In the genomic region with DNA sequence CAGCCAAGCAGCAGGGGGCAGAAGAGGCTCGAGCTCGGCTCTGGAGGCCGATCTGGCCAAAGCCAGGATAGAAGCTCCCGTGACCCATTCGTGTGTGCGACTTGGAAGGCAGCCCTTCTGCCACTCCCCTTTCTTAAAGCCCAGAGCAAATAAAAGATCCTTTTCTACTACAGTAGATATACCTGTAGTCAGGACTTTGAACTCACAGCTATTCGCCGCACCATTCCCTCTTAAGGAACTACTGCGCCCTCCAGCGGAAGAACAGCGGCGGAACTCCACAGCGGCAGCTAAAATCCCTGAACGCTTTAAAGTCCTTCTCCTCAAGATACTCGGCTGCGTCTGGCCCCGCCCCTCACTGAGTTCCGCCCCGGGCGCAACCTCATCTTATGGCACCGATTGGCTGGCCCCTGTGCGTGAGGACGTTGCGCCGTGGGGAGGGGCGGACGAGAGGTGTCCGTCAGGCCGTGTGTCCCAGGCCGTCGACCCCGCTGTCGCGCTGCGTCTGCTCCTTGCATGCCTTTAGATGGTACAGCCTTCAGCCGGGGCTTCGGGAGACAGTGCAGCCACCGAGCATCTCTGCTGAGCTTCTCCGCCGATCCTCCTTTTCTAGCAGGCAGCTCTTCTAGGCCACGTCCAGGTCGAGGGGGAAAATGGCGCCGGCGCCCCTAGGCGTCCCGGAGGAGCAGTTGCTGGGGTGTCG, we compare ENCODE assay signal across 8 cellular contexts. TPM values are rescaled to one million over a fixed set of nuclear protein-coding genes. Genes with fewer than 3 reads are reported as not detected.
A peak's percentile ranks its signal among the peaks of the same experiment; 100 is the strongest.
DNase-seq lines count a peak whose midpoint lies in the region; ATAC-seq and TF ChIP-seq lines count a peak whose summit lies in the region.

A gene with protein sequence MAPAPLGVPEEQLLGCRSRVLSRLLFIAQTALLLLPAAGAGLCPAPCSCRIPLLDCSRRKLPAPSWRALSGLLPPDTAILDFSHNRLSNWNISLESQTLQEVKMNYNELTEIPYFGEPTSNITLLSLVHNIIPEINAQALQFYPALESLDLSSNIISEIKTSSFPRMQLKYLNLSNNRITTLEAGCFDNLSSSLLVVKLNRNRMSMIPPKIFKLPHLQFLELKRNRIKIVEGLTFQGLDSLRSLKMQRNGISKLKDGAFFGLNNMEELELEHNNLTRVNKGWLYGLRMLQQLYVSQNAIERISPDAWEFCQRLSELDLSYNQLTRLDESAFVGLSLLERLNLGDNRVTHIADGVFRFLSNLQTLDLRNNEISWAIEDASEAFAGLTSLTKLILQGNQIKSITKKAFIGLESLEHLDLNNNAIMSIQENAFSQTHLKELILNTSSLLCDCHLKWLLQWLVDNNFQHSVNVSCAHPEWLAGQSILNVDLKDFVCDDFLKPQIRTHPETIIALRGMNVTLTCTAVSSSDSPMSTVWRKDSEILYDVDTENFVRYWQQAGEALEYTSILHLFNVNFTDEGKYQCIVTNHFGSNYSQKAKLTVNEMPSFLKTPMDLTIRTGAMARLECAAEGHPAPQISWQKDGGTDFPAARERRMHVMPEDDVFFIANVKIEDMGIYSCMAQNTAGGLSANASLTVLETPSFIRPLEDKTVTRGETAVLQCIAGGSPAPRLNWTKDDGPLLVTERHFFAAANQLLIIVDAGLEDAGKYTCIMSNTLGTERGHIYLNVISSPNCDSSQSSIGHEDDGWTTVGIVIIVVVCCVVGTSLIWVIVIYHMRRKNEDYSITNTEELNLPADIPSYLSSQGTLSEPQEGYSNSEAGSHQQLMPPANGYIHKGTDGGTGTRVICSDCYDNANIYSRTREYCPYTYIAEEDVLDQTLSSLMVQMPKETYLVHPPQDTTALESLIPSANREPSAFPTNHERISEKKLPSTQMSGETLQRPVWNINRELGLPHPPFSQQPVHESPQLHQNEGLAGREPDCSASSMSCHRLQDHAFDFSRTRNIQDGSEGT (plus strand): TSS at position 442 of the 700 bp plus-strand sequence. CDS start 209 bp downstream, at position 651.

- intact Hi-C loops in left cardiac atrium (cut with DNase I) = loop anchor here in 1 of 2 donors (5.0 kb wide), 1 partner anchor 356 kb away; a partner anchor contains a TSS
- intact Hi-C loops in posterior vena cava (cut with DNase I) = no loop called here
- intact Hi-C loops in upper lobe of right lung (cut with DNase I) = no loop called here

- TF ChIP-seq CTCF in GM13976 (IDR thresholded peaks at IDR 0.05; ENCODE audit: borderline replicate concordance, control extremely low read depth, extremely low read depth, insufficient read depth, missing control alignments) (peak; percentile 79), upper lobe of right lung (IDR thresholded peaks at IDR 0.05) (peak; percentile 83)

- H3K27me3 ChIP-seq in upper lobe of right lung = no peaks in the 10 kb centered on the region

- DNase-seq in GM13976 (ENCODE audit: low spot score) (peak; percentile 96), NCI-H146 (lab: John Stamatoyannopoulos, UW) (peak; percentile 98), T-helper 1 cell (peak; percentile 91 to 98 (median 95)), amniotic stem cell (lab: John Stamatoyannopoulos, UW) (peak; percentile 97), left cardiac atrium (peak; percentile 99), posterior vena cava (ENCODE audit: low spot score) (peak; percentile 100), upper lobe of right lung (peak; percentile 99)

- ATAC-seq in HG02870 (IDR thresholded peaks at IDR 0.05; ENCODE audit: unreplicated experiment) = peak; percentile 95
- peak; percentile 99 to 100 for ATAC-seq in left cardiac atrium
- peak; percentile 99 for ATAC-seq in upper lobe of right lung

- H3K4me1 ChIP-seq in upper lobe of right lung = peaks cover 19% of the 10 kb centered on the region

- H3K9me3 ChIP-seq in upper lobe of right lung = no peaks in the 10 kb centered on the region

- H3K36me3 ChIP-seq in upper lobe of right lung = peaks cover 8% of the 10 kb centered on the region

- H3K27ac ChIP-seq in upper lobe of right lung = peak within 1 kb of the TSS; percentile 94

- peak within 1 kb of the TSS; percentile 98 for H3K4me3 ChIP-seq in upper lobe of right lung

- in situ Hi-C loops in GM13976 (cut with MboI; ENCODE audit: low sequenced_read_pairs, unreplicated experiment) = no loop called here

RNA-seq across cellular contexts. Expression of the gene that starts here (rescaled TPM):
- total RNA-seq in left cardiac atrium (1 to 10 TPM; 8.7 to 9.9 TPM), posterior vena cava (10 to 100 TPM; 11.5 to 14.1 TPM), upper lobe of right lung (10.9 TPM)

Comparison
In these comparisons a context has a peak if more than half of its experiments do, and no peak if none do; other contexts are left out.
1. Peak in every context shown above with its lines: DNase-seq, ATAC-seq, H3K4me3 ChIP-seq and H3K27ac ChIP-seq.